Comparison of ENCODE assay signal across 9 cellular contexts in the genomic region with DNA sequence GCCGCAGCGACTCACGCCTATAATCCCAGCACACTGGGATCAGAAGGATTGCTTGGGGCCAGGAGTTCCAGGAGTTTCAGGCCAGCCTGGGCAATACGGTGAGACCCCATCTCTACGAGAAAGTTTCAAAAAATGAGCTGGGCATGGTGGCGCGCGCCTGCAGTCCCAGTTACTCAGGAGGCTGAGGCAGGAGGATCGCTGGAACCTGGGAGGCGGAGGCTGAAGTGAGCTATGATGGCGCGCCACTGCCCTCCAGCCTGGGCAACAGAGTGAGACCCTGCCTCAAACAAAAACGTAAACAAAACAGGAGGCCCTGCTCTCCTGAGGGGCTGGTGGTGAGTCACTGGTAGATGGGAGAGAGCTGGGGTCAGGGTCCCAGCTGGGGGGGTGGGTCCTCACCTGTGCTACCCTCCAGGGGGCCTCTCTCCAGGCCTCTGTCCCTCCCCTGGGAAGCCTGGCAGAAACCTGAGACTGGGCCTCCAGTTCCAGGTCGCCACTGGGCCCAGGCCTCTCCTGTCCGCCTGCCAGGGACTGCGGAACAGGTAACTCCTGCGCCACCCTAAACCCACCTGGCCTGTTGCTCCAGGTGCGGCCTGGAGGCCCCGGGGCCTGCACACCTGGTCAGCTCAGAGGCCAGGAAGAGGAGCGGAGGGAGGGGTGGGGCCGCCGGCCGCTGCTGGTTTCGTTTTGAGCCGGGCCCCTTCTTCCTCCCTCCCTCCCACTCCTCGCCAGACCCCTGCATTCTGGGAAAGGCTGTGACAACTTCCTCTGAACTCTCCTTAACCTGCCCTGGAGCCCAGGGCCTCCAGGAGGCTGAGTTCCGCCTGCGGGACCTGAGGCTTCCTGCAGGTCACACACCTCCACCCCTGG. TPM values are rescaled to one million over a fixed set of nuclear protein-coding genes. Genes with fewer than 3 reads are reported as not detected.
A peak's percentile ranks its signal among the peaks of the same experiment; 100 is the strongest.
DNase-seq lines count a peak whose midpoint lies in the region; ATAC-seq, FAIRE-seq and TF ChIP-seq lines count a peak whose summit lies in the region.
"Had no signal": no experiment of that assay in that cellular context is flagged by ENCODE, and none has a peak within 500 bp of the region (broad histone marks: within the 10 kb centered on the region; RNA-seq: fewer than 3 reads in every experiment).

No MANE protein-coding gene starts in this region.

- DNase-seq in GM12892 (ENCODE audit: insufficient read length) (no peak), RPMI8226 (peak; percentile 91), posterior cingulate gyrus (no peak), SHP77 (lab: John Stamatoyannopoulos, UW) (no peak)
- DNase-seq: NCI-H1436; stimulated activated CD4-positive, alpha-beta T cell treated with anti-CD3 and anti-CD28 coated beads, Interleukin-4, amount 100 ng/mL, for 24 hours had no signal

- H3K4me1 ChIP-seq in gastroesophageal sphincter, result peaks cover 0 to 16% (median 6%) of the 10 kb centered on the region in 3 donors

- TF ChIP-seq EP300 in gastroesophageal sphincter (IDR thresholded peaks at IDR 0.05), result no peak

- TF ChIP-seq CTCF in gastroesophageal sphincter (IDR thresholded peaks at IDR 0.05), result no peak

- H3K4me1 Mint-ChIP-seq in stimulated activated memory B cell treated with anti-CD40 and anti-IgM and Interleukin-4, amounts not matched to agents 10 μg/mL and 1 μg/mL and 100 μg/mL, for 72 hours, result peaks cover 24% of the 10 kb centered on the region

- ATAC-seq in gastroesophageal sphincter, result peak; percentile 38
- ATAC-seq in stimulated activated memory B cell treated with anti-CD40 and anti-IgM and Interleukin-4, amounts not matched to agents 10 μg/mL and 1 μg/mL and 100 μg/mL, for 72 hours, result peak; percentile 60
- ATAC-seq in GM18502 (IDR thresholded peaks at IDR 0.05; ENCODE audit: poor library complexity, unreplicated experiment), result no peak

- no peaks in the 10 kb centered on the region for H3K9me3 ChIP-seq in gastroesophageal sphincter

- H3K27ac ChIP-seq in gastroesophageal sphincter, result peak overlapping the region in 1 of 4 donors; percentile 54

- peak overlapping the region; percentile 81 for H3K27ac Mint-ChIP-seq in stimulated activated memory B cell treated with anti-CD40 and anti-IgM and Interleukin-4, amounts not matched to agents 10 μg/mL and 1 μg/mL and 100 μg/mL, for 72 hours

- 77 to 80% methylated on average over 5 to 16 of the region's 28 CpGs for WGBS in gastroesophageal sphincter (ENCODE audit: low coverage in 1 of 2), 2 donors

- no peaks in the 10 kb centered on the region for H3K36me3 Mint-ChIP-seq in stimulated activated memory B cell treated with anti-CD40 and anti-IgM and Interleukin-4, amounts not matched to agents 10 μg/mL and 1 μg/mL and 100 μg/mL, for 72 hours

- H3K27me3 ChIP-seq in gastroesophageal sphincter, result no peaks in the 10 kb centered on the region

- peak; percentile 62 for FAIRE-seq in GM12892 (lab: Jason Lieb, UNC)

- H3K4me3 ChIP-seq in gastroesophageal sphincter, result peak overlapping the region in 1 of 2 donors; percentile 36

- H3K9me3 Mint-ChIP-seq in stimulated activated memory B cell treated with anti-CD40 and anti-IgM and Interleukin-4, amounts not matched to agents 10 μg/mL and 1 μg/mL and 100 μg/mL, for 72 hours, result no peaks in the 10 kb centered on the region

- H3K36me3 ChIP-seq in gastroesophageal sphincter, result peaks cover 0 to under 1% of the 10 kb centered on the region in 2 donors

- H3K4me3 Mint-ChIP-seq in stimulated activated memory B cell treated with anti-CD40 and anti-IgM and Interleukin-4, amounts not matched to agents 10 μg/mL and 1 μg/mL and 100 μg/mL, for 72 hours, result peak overlapping the region; percentile 42

- H3K27me3 Mint-ChIP-seq in stimulated activated memory B cell treated with anti-CD40 and anti-IgM and Interleukin-4, amounts not matched to agents 10 μg/mL and 1 μg/mL and 100 μg/mL, for 72 hours, result no peaks in the 10 kb centered on the region

- TF ChIP-seq POLR2A in GM12892 (IDR thresholded peaks at IDR 0.05; ENCODE audit: low read depth, low read length), result no peak
- no peak for TF ChIP-seq POLR2A in gastroesophageal sphincter (IDR thresholded peaks at IDR 0.05)

- intact Hi-C loops in posterior cingulate gyrus (cut with DNase I), result no loop called here

RNA-seq across cellular contexts. Expression of a gene that starts 17.2 kb away (rescaled TPM):
- polyA plus RNA-seq in GM12892 (2012; ENCODE audit: missing spikeins), result 3.1 TPM
- 100 to 1,000 TPM in 1 of 4 donors, 10 to 100 TPM in 3; 65.6 to 122 (median 82.4) TPM for total RNA-seq in gastroesophageal sphincter

RNA-seq across cellular contexts. Expression of a gene that starts 40.0 kb away (rescaled TPM):
- polyA plus RNA-seq in GM12892 (2012; ENCODE audit: missing spikeins), result 52.3 TPM
- total RNA-seq in gastroesophageal sphincter, result 100 to 1,000 TPM in 1 of 4 donors, 10 to 100 TPM in 3; 53.3 to 112 (median 69.7) TPM
